ENCODE assay signal across 17 cellular contexts in the genomic region with DNA sequence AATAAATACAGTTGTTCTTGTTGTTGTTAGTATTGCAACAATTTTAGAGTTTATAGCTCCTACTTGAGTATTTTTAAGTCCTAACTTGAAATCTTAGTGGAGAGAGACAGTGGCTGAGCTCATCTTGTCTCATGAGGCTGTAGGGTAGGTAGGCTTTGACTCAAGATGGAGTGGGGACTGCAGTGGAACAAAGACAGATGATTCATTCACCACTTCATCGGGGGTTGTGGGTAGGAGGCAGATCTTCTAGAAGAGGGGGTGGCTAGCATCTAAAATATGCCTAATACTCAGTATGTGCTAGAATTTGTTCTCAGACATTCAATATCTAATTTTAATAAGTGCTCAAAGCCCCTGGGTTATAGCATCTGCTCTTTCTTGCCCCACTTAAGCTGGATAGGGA. TPM values are rescaled to one million over a fixed set of nuclear protein-coding genes. Genes with fewer than 3 reads are reported as not detected.
DNase-seq lines count a peak whose midpoint lies in the region; ATAC-seq, FAIRE-seq and TF ChIP-seq lines count a peak whose summit lies in the region.
"Had no signal": no experiment of that assay in that cellular context is flagged by ENCODE, and none has a peak within 500 bp of the region (broad histone marks: within the 10 kb centered on the region; RNA-seq: fewer than 3 reads in every experiment).

No MANE protein-coding gene starts in this region.

- TF ChIP-seq CTCF in GM12865 (IDR thresholded peaks at IDR 0.05; ENCODE audit: insufficient read depth, low read depth, low read length, missing control alignments), result no peak
- no peak for TF ChIP-seq CTCF in GM12878 (IDR thresholded peaks at IDR 0.05 in 2 of 3, conservative IDR thresholded peaks at IDR 0.05 in 1 of 3; ENCODE audit: control insufficient read depth in 2 of 3, extremely low read depth in 1 of 3, insufficient read depth in 1 of 3, low read depth in 3 of 3, low read length in 3 of 3)

- H3K9me3 Mint-ChIP-seq in activated CD4-positive, alpha-beta memory T cell treated with anti-CD3 and anti-CD28 coated beads for 36 hours, result no peaks in the 10 kb centered on the region
- no peaks in the 10 kb centered on the region for H3K9me3 Mint-ChIP-seq in activated CD4-positive, alpha-beta memory T cell treated with anti-CD3 and anti-CD28 coated beads, Interleukin-2, amount 10 ng/mL, durations not matched to agents 7 days and 5 days
- H3K9me3 Mint-ChIP-seq: CD4-positive, alpha-beta memory T cell; central memory CD8-positive, alpha-beta T cell; type B pancreatic cell had no signal

- no peaks in the 10 kb centered on the region for H3K36me3 ChIP-seq in GM12878 (ENCODE audit: control insufficient read depth in 2 of 2, insufficient read depth in 2 of 2, low read length in 1 of 2)
- H3K36me3 ChIP-seq: sigmoid colon had no signal

- POLR2A ChIA-PET in activated CD4-positive, alpha-beta memory T cell treated with anti-CD3 and anti-CD28 coated beads for 36 hours (lab: Charles Lee), result interaction anchor here (1.3 kb wide), 1 partner anchor 11 kb away, joined by 5 read pairs; no protein-coding TSS in a partner anchor
- POLR2A ChIA-PET in activated CD4-positive, alpha-beta memory T cell treated with anti-CD3 and anti-CD28 coated beads, Interleukin-2, amount 10 ng/mL, durations not matched to agents 7 days and 5 days (lab: Charles Lee), result no interaction called here
- POLR2A ChIA-PET in GM12878 (lab: Charles Lee), result interaction anchor here (0.9 to 6.6 kb wide), 5 partner anchors 9 to 24 kb away, joined by 3 to 106 read pairs (median 8); partner anchors contain the start of gene MMD

- no peak overlapping the region for H3K27ac Mint-ChIP-seq in activated CD4-positive, alpha-beta memory T cell treated with anti-CD3 and anti-CD28 coated beads for 36 hours
- H3K27ac Mint-ChIP-seq in activated CD4-positive, alpha-beta memory T cell treated with anti-CD3 and anti-CD28 coated beads, Interleukin-2, amount 10 ng/mL, durations not matched to agents 7 days and 5 days, result no peak overlapping the region
- H3K27ac Mint-ChIP-seq: CD4-positive, alpha-beta memory T cell; WTC11 had no signal

- H3K27ac ChIP-seq in GM12878 (ENCODE audit: control insufficient read depth, insufficient read depth), result peak overlapping the region; percentile 7; the same call in 1 of the 2 replicates

- peak; percentile 41 for DNase-seq in activated CD4-positive, alpha-beta memory T cell treated with anti-CD3 and anti-CD28 coated beads for 36 hours
- DNase-seq in activated CD4-positive, alpha-beta memory T cell treated with anti-CD3 and anti-CD28 coated beads, Interleukin-2, amount 10 ng/mL, durations not matched to agents 7 days and 5 days, result no peak
- DNase-seq in GM12865 (ENCODE audit: low read depth), result peak; percentile 48
- no peak for DNase-seq in GM12878 (ENCODE audit: low read depth, low spot score)
- peak; percentile 43 for DNase-seq in renal cortical epithelial cell (ENCODE audit: low read depth)
- DNase-seq in DMS 273 (lab: John Stamatoyannopoulos, UW; ENCODE audit: unreplicated experiment), result no peak
- DNase-seq in effector CD4-positive, alpha-beta T cell, result no peak
- DNase-seq in A172 (ENCODE audit: low spot score), result no peak
- DNase-seq: CD4-positive, alpha-beta memory T cell; effector memory CD4-positive, alpha-beta T cell; NCI-H1048; NK-92 treated with Interleukin-12 subunit alpha and Interleukin-12 subunit beta, amount 100 ng/mL, for 24 hours; sigmoid colon; T-helper 1 cell had no signal

- RAD21 ChIA-PET in GM12878 (lab: Charles Lee; ENCODE audit: unreplicated experiment), result interaction anchor here (0.6 to 6.4 kb wide), 5 partner anchors 8 to 81 kb away, joined by 3 to 99 read pairs (median 11); partner anchors contain the start of gene MMD

- no TSS peak for BruUV-seq in GM12878 (replicated peaks; lab: Mats Ljungman, UMichigan)

- 5% methylated on average over 1 of the region's 1 CpG for WGBS in GM12878 (ENCODE audit: insufficient coverage, insufficient replicate concordance, low lambda C conversion rate, missing lambda C conversion rate)

- no peak overlapping the region for H3K9ac ChIP-seq in GM12878 (ENCODE audit: control insufficient read depth, insufficient read depth, low read length)

- CTCF ChIA-PET in activated CD4-positive, alpha-beta memory T cell treated with anti-CD3 and anti-CD28 coated beads for 36 hours (lab: Charles Lee), result interaction anchor here (0.6 to 1.2 kb wide), 2 partner anchors 64 to 79 kb away, joined by 3 read pairs; no protein-coding TSS in a partner anchor
- CTCF ChIA-PET in activated CD4-positive, alpha-beta memory T cell treated with anti-CD3 and anti-CD28 coated beads, Interleukin-2, amount 10 ng/mL, durations not matched to agents 7 days and 5 days (lab: Charles Lee), result no interaction called here
- CTCF ChIA-PET in GM12878 (lab: Yijun Ruan, JAX), result no interaction called here

- no peaks in the 10 kb centered on the region for H3K27me3 ChIP-seq in GM12878 (replicated peaks in 1 of 2; ENCODE audit: control insufficient read depth in 2 of 2, insufficient read depth in 2 of 2, low read length in 1 of 2)
- H3K27me3 ChIP-seq: sigmoid colon had no signal

- no peak overlapping the region for H3K4me3 Mint-ChIP-seq in activated CD4-positive, alpha-beta memory T cell treated with anti-CD3 and anti-CD28 coated beads for 36 hours
- H3K4me3 Mint-ChIP-seq in activated CD4-positive, alpha-beta memory T cell treated with anti-CD3 and anti-CD28 coated beads, Interleukin-2, amount 10 ng/mL, durations not matched to agents 7 days and 5 days, result no peak overlapping the region
- H3K4me3 Mint-ChIP-seq: CD4-positive, alpha-beta memory T cell; central memory CD8-positive, alpha-beta T cell; type B pancreatic cell; WTC11 had no signal

- no peak for TF ChIP-seq RAD21 in GM12878 (IDR thresholded peaks at IDR 0.05; ENCODE audit: insufficient read depth, low read depth, low read length)

- H3K4me3 ChIP-seq in GM12865 (ENCODE audit: low read depth, low read length) (no peak overlapping the region), GM12878 (no peak overlapping the region)
- H3K4me3 ChIP-seq: sigmoid colon had no signal

- no peaks in the 10 kb centered on the region for H4K20me1 ChIP-seq in GM12878 (ENCODE audit: control insufficient read depth, insufficient read depth)

- peaks cover 22% of the 10 kb centered on the region for H3K4me1 ChIP-seq in GM12878 (ENCODE audit: control insufficient read depth, insufficient read depth, low read length)

- no peak overlapping the region for H2AFZ ChIP-seq in GM12878 (ENCODE audit: control insufficient read depth, low read depth, low read length)

- TF ChIP-seq POLR2A in GM12878 (IDR thresholded peaks at IDR 0.05; ENCODE audit: low read depth, low read length), result no peak

- ATAC-seq in GM12878, result peak; percentile 8; the same call in 1 of the 3 replicates
- ATAC-seq: WTC11 had no signal

- H3K4me1 Mint-ChIP-seq in activated CD4-positive, alpha-beta memory T cell treated with anti-CD3 and anti-CD28 coated beads for 36 hours (ENCODE audit: low read depth), result peaks cover 46% of the 10 kb centered on the region
- peaks cover 28% of the 10 kb centered on the region for H3K4me1 Mint-ChIP-seq in activated CD4-positive, alpha-beta memory T cell treated with anti-CD3 and anti-CD28 coated beads, Interleukin-2, amount 10 ng/mL, durations not matched to agents 7 days and 5 days
- H3K4me1 Mint-ChIP-seq: central memory CD8-positive, alpha-beta T cell had no signal

- peaks cover 21% of the 10 kb centered on the region for H3K27me3 Mint-ChIP-seq in activated CD4-positive, alpha-beta memory T cell treated with anti-CD3 and anti-CD28 coated beads for 36 hours
- H3K27me3 Mint-ChIP-seq in activated CD4-positive, alpha-beta memory T cell treated with anti-CD3 and anti-CD28 coated beads, Interleukin-2, amount 10 ng/mL, durations not matched to agents 7 days and 5 days, result peaks cover 2% of the 10 kb centered on the region
- H3K27me3 Mint-ChIP-seq: type B pancreatic cell had no signal

- no peaks in the 10 kb centered on the region for H3K36me3 Mint-ChIP-seq in activated CD4-positive, alpha-beta memory T cell treated with anti-CD3 and anti-CD28 coated beads for 36 hours
- no peaks in the 10 kb centered on the region for H3K36me3 Mint-ChIP-seq in activated CD4-positive, alpha-beta memory T cell treated with anti-CD3 and anti-CD28 coated beads, Interleukin-2, amount 10 ng/mL, durations not matched to agents 7 days and 5 days (ENCODE audit: low read depth)
- H3K36me3 Mint-ChIP-seq: CD4-positive, alpha-beta memory T cell; type B pancreatic cell had no signal

- no peak for FAIRE-seq in GM12878 (lab: Jason Lieb, UNC)

- intact Hi-C loops in activated CD4-positive, alpha-beta memory T cell treated with anti-CD3 and anti-CD28 coated beads for 36 hours (cut with micrococcal nuclease), result loop anchor here (5.0 kb wide), 1 partner anchor 148 kb away; no protein-coding TSS in a partner anchor
- intact Hi-C loops in GM12878 (cut with micrococcal nuclease; ENCODE audit: unreplicated experiment), result loop anchor here (5.0 kb wide), 1 partner anchor 78 kb away; the partner anchor contains the start of gene SMIM36

- SMC1A ChIA-PET in GM12878 (lab: Charles Lee; ENCODE audit: uncharacterized antibody, unreplicated experiment), result interaction anchor here (0.6 to 17.7 kb wide), 4 partner anchors 8 to 520 kb away, joined by 3 to 359 read pairs (median 3); partner anchors contain the start of gene MMD

- no peaks in the 10 kb centered on the region for H3K79me2 ChIP-seq in GM12878 (ENCODE audit: control insufficient read depth, insufficient read depth, low read length)

- no peaks in the 10 kb centered on the region for H3K9me3 ChIP-seq in GM12878 (replicated peaks; ENCODE audit: control insufficient read depth, insufficient read depth, low read length)
- H3K9me3 ChIP-seq: sigmoid colon had no signal

- no peak for TF ChIP-seq EP300 in GM12878 (IDR thresholded peaks at IDR 0.05; ENCODE audit: borderline replicate concordance in 1 of 2, control insufficient read depth in 1 of 2, low read depth in 2 of 2, low read length in 2 of 2)

- in situ Hi-C loops in GM12878 (cut with MboI), result no loop called here

- no peak overlapping the region; the same call in 1 of the 2 replicates for H3K4me2 ChIP-seq in GM12878 (ENCODE audit: control insufficient read depth, insufficient read depth)

RNA-seq across cellular contexts. Expression of gene MMD, which starts 13.1 kb away (rescaled TPM):
- total RNA-seq in activated CD4-positive, alpha-beta memory T cell treated with anti-CD3 and anti-CD28 coated beads for 36 hours, result 10 to 100 TPM; 22.1 to 24.2 TPM
- 10 to 100 TPM; 29.6 to 30.8 TPM for total RNA-seq in activated CD4-positive, alpha-beta memory T cell treated with anti-CD3 and anti-CD28 coated beads, Interleukin-2, amount 10 ng/mL, durations not matched to agents 7 days and 5 days
- total RNA-seq in GM12878 (2013; cell fraction: nucleolus; rRNA removed), result 88.8 and 95.5 TPM in 2 replicates
- total RNA-seq in GM12878 (2014; rRNA removed), result 22.6 and 28.8 TPM in 2 replicates
- 18.6 and 20.6 TPM in 2 replicates for total RNA-seq in GM12878 (2014; rRNA removed; fragmentation: Illumina TruSeq; extraction: Trizol)
- 24.2 and 25.2 TPM in 2 replicates for total RNA-seq in GM12878 (2021)
- polyA plus RNA-seq in GM12878 (2011; ENCODE audit: low read depth), result 5.1 TPM
- polyA plus RNA-seq in GM12878 (2011; rRNA removed), result 46.7 and 53.5 TPM in 2 replicates
- polyA plus RNA-seq in GM12878 (2011; cell fraction: cytosol; rRNA removed), result 19.0 and 23.0 TPM in 2 replicates
- polyA plus RNA-seq in GM12878 (2011; cell fraction: nucleus; rRNA removed), result 23.6 and 27.5 TPM in 2 replicates
- 9.9 and 10.8 TPM in 2 replicates for polyA plus RNA-seq in GM12878 (2012)
- polyA plus RNA-seq in GM12878 (2014; fragmentation: Illumina TruSeq; extraction: Trizol), result 22.1 and 29.2 TPM in 2 replicates
- polyA plus RNA-seq in GM12878 (2014; fragmentation: Nextera tagmentation; extraction: Ambion mirVana), result 10 to 100 TPM in 1 of 2 experiments, 1 to 10 TPM in 1; 8.0 to 12.1 TPM
- polyA plus RNA-seq in GM12878 (2014; rRNA removed), result 20.3 and 22.8 TPM in 2 replicates
- polyA plus RNA-seq in GM12878 (2016; fragmentation: Nextera tagmentation; extraction: Ambion mirVana), result 10 to 100 TPM; 23.0 to 24.0 TPM
- polyA minus RNA-seq in GM12878 (2011; rRNA and poly(A)+ RNA removed), result 22.3 and 29.7 TPM in 2 replicates
- polyA minus RNA-seq in GM12878 (2011; cell fraction: cytosol; rRNA and poly(A)+ RNA removed), result 10.5 and 12.4 TPM in 2 replicates
- 27.1 and 30.5 TPM in 2 replicates for polyA minus RNA-seq in GM12878 (2011; cell fraction: nucleus; rRNA and poly(A)+ RNA removed)
- 33.1 and 57.5 TPM in 2 replicates for total RNA-seq in renal cortical epithelial cell
- 7.6 and 14.0 TPM in 2 replicates for total RNA-seq in A172 (2014; rRNA removed; shearing (Covaris generic))

Comparison
In these comparisons a context has a peak if more than half of its experiments do, and no peak if none do; other contexts are left out.
1. DNase-seq: peak in activated CD4-positive, alpha-beta memory T cell treated with anti-CD3 and anti-CD28 coated beads for 36 hours (single experiment), GM12865 (single experiment) and renal cortical epithelial cell (single experiment); none in activated CD4-positive, alpha-beta memory T cell treated with anti-CD3 and anti-CD28 coated beads, Interleukin-2, amount 10 ng/mL, durations not matched to agents 7 days and 5 days (single experiment), GM12878 (single experiment), DMS 273 (single experiment), effector CD4-positive, alpha-beta T cell (single experiment) and A172 (single experiment).